1 cellular context compared by ENCODE assay signal in genomic region chr12:39442895-39443703, GRCh38.
TF ChIP-seq lines count a peak whose summit lies in the region.

KIF21A (minus strand) TSS chr12:39443120; CDS start chr12:39442970, 150 bp downstream.

TF ChIP-seq in HepG2, 621 proteins besides CTCF, POLR2A, EP300 and RAD21 (continued from another document and continues in another):
- TF ChIP-seq ZBTB33 (CRISPR knock-in tag; IDR thresholded peaks at IDR 0.05) (peak; percentile 34; the same call in 1 of the 2 replicates), ZNF546 (CRISPR knock-in tag; conservative IDR thresholded peaks at IDR 0.05) (0 out of 2 replicates have a peak, but pooled peaks have one; percentile 52), XRCC5 (optimal IDR thresholded peaks at IDR 0.05; ENCODE audit: low read length) (peak; percentile 41), ZNF691 (CRISPR knock-in tag; IDR thresholded peaks at IDR 0.05; ENCODE audit: borderline replicate concordance, low read depth) (peak; percentile 22; the same call in 1 of the 2 replicates), MTERF4 (CRISPR knock-in tag; IDR thresholded peaks at IDR 0.05) (no peak), TBP (CRISPR knock-in tag; IDR thresholded peaks at IDR 0.05) (peak; percentile 58; the same call in 1 of the 2 replicates), ZNF10 (CRISPR knock-in tag; IDR thresholded peaks at IDR 0.05; ENCODE audit: borderline replicate concordance, low read depth) (no peak), IKZF5 (CRISPR knock-in tag; IDR thresholded peaks at IDR 0.05) (peak; percentile 62; the same call in 1 of the 2 replicates), FOXC1 (CRISPR knock-in tag; IDR thresholded peaks at IDR 0.05; ENCODE audit: borderline replicate concordance) (peak; percentile 32; the same call in 1 of the 2 replicates), ZZZ3 (CRISPR knock-in tag; IDR thresholded peaks at IDR 0.05; ENCODE audit: borderline replicate concordance) (0 out of 2 replicates have a peak, but pooled peaks have one; percentile 21), MXD4 (CRISPR knock-in tag; IDR thresholded peaks at IDR 0.05) (peak; percentile 38; the same call in 1 of the 2 replicates), NKX3-1 (CRISPR knock-in tag; IDR thresholded peaks at IDR 0.05) (peak; percentile 71; the same call in 1 of the 2 replicates), ZNF3 (CRISPR knock-in tag; IDR thresholded peaks at IDR 0.05) (no peak; the same call in 1 of the 2 replicates), FOXO1 (CRISPR knock-in tag; IDR thresholded peaks at IDR 0.05) (peak; percentile 38), ZSCAN5A (CRISPR knock-in tag; IDR thresholded peaks at IDR 0.05; ENCODE audit: borderline replicate concordance) (0 out of 2 replicates have a peak, but pooled peaks have one; percentile 26), AKAP8 (CRISPR knock-in tag; IDR thresholded peaks at IDR 0.05) (no peak), ZNF30 (CRISPR knock-in tag; IDR thresholded peaks at IDR 0.05) (0 out of 2 replicates have a peak, but pooled peaks have one; percentile 26), PITX1 (CRISPR knock-in tag; IDR thresholded peaks at IDR 0.05) (no peak; the same call in 1 of the 2 replicates), EEA1 (CRISPR knock-in tag; IDR thresholded peaks at IDR 0.05; ENCODE audit: borderline replicate concordance) (0 out of 2 replicates have a peak, but pooled peaks have one; percentile 45), ATF1 (CRISPR knock-in tag; IDR thresholded peaks at IDR 0.05) (no peak), ZNF740 (CRISPR knock-in tag; IDR thresholded peaks at IDR 0.05) (0 out of 2 replicates have a peak, but pooled peaks have one; percentile 42), MYC (CRISPR knock-in tag; IDR thresholded peaks at IDR 0.05; ENCODE audit: borderline replicate concordance) (peak; percentile 89), BATF2 (CRISPR knock-in tag; IDR thresholded peaks at IDR 0.05) (0 out of 2 replicates have a peak, but pooled peaks have one; percentile 18), ETS1 (CRISPR knock-in tag; IDR thresholded peaks at IDR 0.05) (no peak), ZNF614 (CRISPR knock-in tag; IDR thresholded peaks at IDR 0.05; ENCODE audit: borderline replicate concordance) (peak; percentile 12; the same call in 1 of the 2 replicates), THAP9 (CRISPR knock-in tag; IDR thresholded peaks at IDR 0.05; ENCODE audit: borderline replicate concordance) (0 out of 2 replicates have a peak, but pooled peaks have one; percentile 51), HBP1 (CRISPR knock-in tag; IDR thresholded peaks at IDR 0.05; ENCODE audit: low read depth) (0 out of 2 replicates have a peak, but pooled peaks have one; percentile 2), ZNF639 (CRISPR knock-in tag; conservative IDR thresholded peaks at IDR 0.05) (peak; percentile 17; the same call in 1 of the 2 replicates), HMG20A (CRISPR knock-in tag; IDR thresholded peaks at IDR 0.05; ENCODE audit: borderline replicate concordance) (peak; percentile 19; the same call in 1 of the 2 replicates), ZMAT3 (CRISPR knock-in tag; conservative IDR thresholded peaks at IDR 0.05) (peak; percentile 16), THAP7 (CRISPR knock-in tag; IDR thresholded peaks at IDR 0.05) (no peak), NFAT5 (CRISPR knock-in tag; IDR thresholded peaks at IDR 0.05) (peak; percentile 56; the same call in 1 of the 2 replicates), RFX5 (IDR thresholded peaks at IDR 0.05; ENCODE audit: low read depth, low read length) (no peak)
